1 cellular context compared by ENCODE assay signal in genomic region chr17:57211010-57211411, GRCh38.
TF ChIP-seq lines count a peak whose summit lies in the region.

No MANE protein-coding gene starts in this region.

TF ChIP-seq in HepG2, 621 proteins besides CTCF, POLR2A, EP300 and RAD21:
- TF ChIP-seq, protein P1, sequence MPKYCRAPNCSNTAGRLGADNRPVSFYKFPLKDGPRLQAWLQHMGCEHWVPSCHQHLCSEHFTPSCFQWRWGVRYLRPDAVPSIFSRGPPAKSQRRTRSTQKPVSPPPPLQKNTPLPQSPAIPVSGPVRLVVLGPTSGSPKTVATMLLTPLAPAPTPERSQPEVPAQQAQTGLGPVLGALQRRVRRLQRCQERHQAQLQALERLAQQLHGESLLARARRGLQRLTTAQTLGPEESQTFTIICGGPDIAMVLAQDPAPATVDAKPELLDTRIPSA (CRISPR knock-in tag; IDR thresholded peaks at IDR 0.05; ENCODE audit: borderline replicate concordance) = no peak
- TF ChIP-seq ZFP36L2 (CRISPR knock-in tag; IDR thresholded peaks at IDR 0.05) (no peak), KMT2A (CRISPR knock-in tag; IDR thresholded peaks at IDR 0.05) (no peak), CENPT (CRISPR knock-in tag; IDR thresholded peaks at IDR 0.05; ENCODE audit: low read depth) (no peak), JARID2 (CRISPR knock-in tag; IDR thresholded peaks at IDR 0.05; ENCODE audit: insufficient replicate concordance) (no peak), ARNTL (CRISPR knock-in tag; IDR thresholded peaks at IDR 0.05) (no peak), TBX2 (CRISPR knock-in tag; IDR thresholded peaks at IDR 0.05; ENCODE audit: borderline replicate concordance) (no peak), JUN (CRISPR knock-in tag; IDR thresholded peaks at IDR 0.05) (no peak), REL (CRISPR knock-in tag; conservative IDR thresholded peaks at IDR 0.05) (no peak), SMYD3 (CRISPR knock-in tag; IDR thresholded peaks at IDR 0.05) (no peak), RXRB (CRISPR knock-in tag; IDR thresholded peaks at IDR 0.05; ENCODE audit: borderline replicate concordance) (no peak), HDAC6 (IDR thresholded peaks at IDR 0.05; ENCODE audit: low read depth, low read length) (no peak)
- TF ChIP-seq, protein P2, sequence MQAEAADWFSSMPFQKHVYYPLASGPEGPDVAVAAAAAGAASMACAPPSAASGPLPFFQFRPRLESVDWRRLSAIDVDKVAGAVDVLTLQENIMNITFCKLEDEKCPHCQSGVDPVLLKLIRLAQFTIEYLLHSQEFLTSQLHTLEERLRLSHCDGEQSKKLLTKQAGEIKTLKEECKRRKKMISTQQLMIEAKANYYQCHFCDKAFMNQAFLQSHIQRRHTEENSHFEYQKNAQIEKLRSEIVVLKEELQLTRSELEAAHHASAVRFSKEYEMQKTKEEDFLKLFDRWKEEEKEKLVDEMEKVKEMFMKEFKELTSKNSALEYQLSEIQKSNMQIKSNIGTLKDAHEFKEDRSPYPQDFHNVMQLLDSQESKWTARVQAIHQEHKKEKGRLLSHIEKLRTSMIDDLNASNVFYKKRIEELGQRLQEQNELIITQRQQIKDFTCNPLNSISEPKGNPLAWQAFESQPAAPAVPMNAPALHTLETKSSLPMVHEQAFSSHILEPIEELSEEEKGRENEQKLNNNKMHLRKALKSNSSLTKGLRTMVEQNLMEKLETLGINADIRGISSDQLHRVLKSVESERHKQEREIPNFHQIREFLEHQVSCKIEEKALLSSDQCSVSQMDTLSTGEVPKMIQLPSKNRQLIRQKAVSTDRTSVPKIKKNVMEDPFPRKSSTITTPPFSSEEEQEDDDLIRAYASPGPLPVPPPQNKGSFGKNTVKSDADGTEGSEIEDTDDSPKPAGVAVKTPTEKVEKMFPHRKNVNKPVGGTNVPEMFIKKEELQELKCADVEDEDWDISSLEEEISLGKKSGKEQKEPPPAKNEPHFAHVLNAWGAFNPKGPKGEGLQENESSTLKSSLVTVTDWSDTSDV (CRISPR knock-in tag; IDR thresholded peaks at IDR 0.05) = no peak
- TF ChIP-seq, protein P3, sequence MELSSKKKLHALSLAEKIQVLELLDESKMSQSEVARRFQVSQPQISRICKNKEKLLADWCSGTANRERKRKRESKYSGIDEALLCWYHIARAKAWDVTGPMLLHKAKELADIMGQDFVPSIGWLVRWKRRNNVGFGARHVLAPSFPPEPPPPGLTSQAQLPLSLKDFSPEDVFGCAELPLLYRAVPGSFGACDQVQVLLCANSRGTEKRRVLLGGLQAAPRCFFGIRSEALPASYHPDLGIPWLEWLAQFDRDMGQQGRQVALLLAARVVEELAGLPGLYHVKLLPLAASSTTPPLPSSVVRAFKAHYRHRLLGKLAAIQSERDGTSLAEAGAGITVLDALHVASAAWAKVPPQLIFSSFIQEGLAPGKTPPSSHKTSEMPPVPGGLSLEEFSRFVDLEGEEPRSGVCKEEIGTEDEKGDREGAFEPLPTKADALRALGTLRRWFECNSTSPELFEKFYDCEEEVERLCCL (CRISPR knock-in tag; IDR thresholded peaks at IDR 0.05; ENCODE audit: borderline replicate concordance) = no peak
- TF ChIP-seq, protein P4, sequence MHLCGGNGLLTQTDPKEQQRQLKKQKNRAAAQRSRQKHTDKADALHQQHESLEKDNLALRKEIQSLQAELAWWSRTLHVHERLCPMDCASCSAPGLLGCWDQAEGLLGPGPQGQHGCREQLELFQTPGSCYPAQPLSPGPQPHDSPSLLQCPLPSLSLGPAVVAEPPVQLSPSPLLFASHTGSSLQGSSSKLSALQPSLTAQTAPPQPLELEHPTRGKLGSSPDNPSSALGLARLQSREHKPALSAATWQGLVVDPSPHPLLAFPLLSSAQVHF (CRISPR knock-in tag; IDR thresholded peaks at IDR 0.05) = no peak
